Comparison of ENCODE assay signal across 8 cellular contexts in the genomic region with DNA sequence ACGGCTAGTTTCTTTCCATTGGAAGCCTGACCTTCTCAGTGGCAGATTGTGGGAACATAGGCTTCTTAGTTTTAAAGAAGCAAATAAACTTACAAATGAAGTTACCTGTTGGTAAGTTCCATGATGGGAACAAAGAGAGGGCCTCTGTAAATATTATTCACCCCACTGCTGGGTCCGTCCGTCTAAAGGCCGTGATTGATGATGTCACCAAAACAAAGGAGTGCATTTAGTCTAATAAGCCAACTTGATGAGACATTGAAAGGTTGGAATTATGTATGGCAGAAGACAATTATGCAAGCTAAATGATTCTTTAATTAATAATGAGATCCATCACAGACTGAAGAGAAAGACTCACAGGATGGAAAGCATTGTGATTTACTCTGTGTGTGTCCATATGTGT.
"Had no signal": no experiment of that assay in that cellular context is flagged by ENCODE, and none has a peak within 500 bp of the region (broad histone marks: within the 10 kb centered on the region; RNA-seq: fewer than 3 reads in every experiment).

No MANE protein-coding gene starts in this region.

- ATAC-seq: GM12878 had no signal

- FAIRE-seq: G401.6, GM12878, GM12891, GM12892, GM18507, GM19239 had no signal

- H3K4me3 ChIP-seq: GM12878 had no signal

- DNase-seq: GDM1, GF-D8 had no signal
